Comparison of ENCODE assay signal across 8 cellular contexts in the genomic region with DNA sequence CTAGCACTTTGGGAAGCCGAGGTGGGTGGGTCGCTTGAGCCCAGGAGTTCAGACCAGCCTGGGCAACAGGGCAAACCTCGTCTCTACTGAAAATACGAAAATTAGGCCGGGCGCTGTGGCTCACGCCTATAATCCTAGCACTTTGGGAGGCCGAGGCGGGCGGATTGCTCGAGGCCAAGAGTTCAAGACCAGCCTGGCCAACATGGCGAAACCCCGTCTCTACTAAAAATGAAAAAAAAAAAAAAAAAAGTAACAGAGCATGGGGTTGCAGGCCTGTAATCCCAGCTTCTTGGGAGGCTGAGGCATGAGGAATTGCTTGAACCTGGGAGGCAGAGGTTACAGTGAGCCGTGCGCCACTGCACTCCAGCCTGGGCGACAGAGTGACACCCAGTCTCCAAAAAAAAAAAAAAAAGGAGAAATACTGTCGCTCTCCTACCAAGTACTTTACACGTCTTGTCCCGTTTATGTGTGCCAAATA. TPM values are rescaled to one million over a fixed set of nuclear protein-coding genes. Genes with fewer than 3 reads are reported as not detected.
DNase-seq lines count a peak whose midpoint lies in the region; ATAC-seq and TF ChIP-seq lines count a peak whose summit lies in the region.

No MANE protein-coding gene starts in this region.

- H3K27ac Mint-ChIP-seq in natural killer cell treated with Interleukin-12 subunit alpha and Interleukin-12 subunit beta and Interleukin-15 and Interleukin-18, amount 100 ng/mL, for 72 hours, result peak overlapping the region in 1 of 2 donors; percentile 85

- peaks cover 22 to 26% of the 10 kb centered on the region in 2 donors for H3K4me1 Mint-ChIP-seq in natural killer cell treated with Interleukin-12 subunit alpha and Interleukin-12 subunit beta and Interleukin-15 and Interleukin-18, amount 100 ng/mL, for 72 hours (ENCODE audit: low read depth in 2 of 2)

- H3K9me3 Mint-ChIP-seq in natural killer cell treated with Interleukin-12 subunit alpha and Interleukin-12 subunit beta and Interleukin-15 and Interleukin-18, amount 100 ng/mL, for 72 hours, result no peaks in the 10 kb centered on the region

- no peaks in the 10 kb centered on the region for H3K36me3 ChIP-seq in KMS-11 (ENCODE audit: insufficient read depth)

- peak overlapping the region; percentile 99 for H3K4me3 Mint-ChIP-seq in natural killer cell treated with Interleukin-12 subunit alpha and Interleukin-12 subunit beta and Interleukin-15 and Interleukin-18, amount 100 ng/mL, for 72 hours

- H3K36me3 Mint-ChIP-seq in natural killer cell treated with Interleukin-12 subunit alpha and Interleukin-12 subunit beta and Interleukin-15 and Interleukin-18, amount 100 ng/mL, for 72 hours, result no peaks in the 10 kb centered on the region

- peaks cover 11% of the 10 kb centered on the region for H3K79me2 ChIP-seq in KMS-11 (ENCODE audit: insufficient read depth, low read depth)

- no peak for TF ChIP-seq POLR2A in GM18505 (IDR thresholded peaks at IDR 0.05; ENCODE audit: borderline replicate concordance, extremely low read depth, insufficient read depth, insufficient read length)

- peak overlapping the region; percentile 95 for H3K4me2 ChIP-seq in KMS-11

- peaks cover 42% of the 10 kb centered on the region for H3K4me1 ChIP-seq in KMS-11 (ENCODE audit: low read depth, poor library complexity, severe bottlenecking)

- H3K9ac ChIP-seq in KMS-11, result no peak overlapping the region

- DNase-seq in AG09309 (ENCODE audit: low read depth) (no peak), coronary artery (ENCODE audit: low spot score) (no peak), cerebellar nuclear complex (lab: John Stamatoyannopoulos, UW) (no peak), NCI-H2029 treated with DMSO at 0.1 percent for 48 hours (lab: John Stamatoyannopoulos, UW) (no peak)
- DNase-seq in natural killer cell treated with Interleukin-12 subunit alpha and Interleukin-12 subunit beta and Interleukin-15 and Interleukin-18, amount 100 ng/mL, for 72 hours (ENCODE audit: low spot score), result no peak

- H3K27me3 Mint-ChIP-seq in natural killer cell treated with Interleukin-12 subunit alpha and Interleukin-12 subunit beta and Interleukin-15 and Interleukin-18, amount 100 ng/mL, for 72 hours, result no peaks in the 10 kb centered on the region

- no peaks in the 10 kb centered on the region for H4K20me1 ChIP-seq in KMS-11 (ENCODE audit: insufficient read depth)

- ATAC-seq in natural killer cell treated with Interleukin-12 subunit alpha and Interleukin-12 subunit beta and Interleukin-15 and Interleukin-18, amount 100 ng/mL, for 72 hours, result no peak
- no peak for ATAC-seq in GM18505 (IDR thresholded peaks at IDR 0.05; ENCODE audit: unreplicated experiment)
- ATAC-seq in HG03378 (IDR thresholded peaks at IDR 0.05; ENCODE audit: unreplicated experiment), result no peak

- H2AFZ ChIP-seq in KMS-11 (ENCODE audit: low read depth), result peak overlapping the region; percentile 95

- no peaks in the 10 kb centered on the region for H3K27me3 ChIP-seq in KMS-11 (ENCODE audit: insufficient read depth, low read depth)

- TF ChIP-seq CTCF in AG09309 (IDR thresholded peaks at IDR 0.05; ENCODE audit: control insufficient read depth, insufficient read depth, low read depth, low read length, missing control alignments) (no peak), KMS-11 (conservative IDR thresholded peaks at IDR 0.05; ENCODE audit: low read depth, low read length) (no peak), coronary artery (IDR thresholded peaks at IDR 0.05) (no peak)

- peak overlapping the region; percentile 61; the same call in 1 of the 2 replicates for H3K27ac ChIP-seq in KMS-11
- H3K27ac ChIP-seq in coronary artery, result no peak overlapping the region

- H3K4me3 ChIP-seq in AG09309 (ENCODE audit: control insufficient read depth, low read depth, low read length), result peak overlapping the region; percentile 65
- H3K4me3 ChIP-seq in KMS-11 (IDR thresholded peaks at IDR 0.05; ENCODE audit: insufficient read depth, low read depth, low read length), result no peak overlapping the region
- peak overlapping the region; percentile 67 for H3K4me3 ChIP-seq in coronary artery

RNA-seq across cellular contexts. Expression of a gene that starts 0.7 kb away (rescaled TPM):
- total RNA-seq in natural killer cell treated with Interleukin-12 subunit alpha and Interleukin-12 subunit beta and Interleukin-15 and Interleukin-18, amount 100 ng/mL, for 72 hours, result 10 to 100 TPM; 12.8 to 25.2 TPM
